Comparison of ENCODE assay signal across 14 cellular contexts in the genomic region with DNA sequence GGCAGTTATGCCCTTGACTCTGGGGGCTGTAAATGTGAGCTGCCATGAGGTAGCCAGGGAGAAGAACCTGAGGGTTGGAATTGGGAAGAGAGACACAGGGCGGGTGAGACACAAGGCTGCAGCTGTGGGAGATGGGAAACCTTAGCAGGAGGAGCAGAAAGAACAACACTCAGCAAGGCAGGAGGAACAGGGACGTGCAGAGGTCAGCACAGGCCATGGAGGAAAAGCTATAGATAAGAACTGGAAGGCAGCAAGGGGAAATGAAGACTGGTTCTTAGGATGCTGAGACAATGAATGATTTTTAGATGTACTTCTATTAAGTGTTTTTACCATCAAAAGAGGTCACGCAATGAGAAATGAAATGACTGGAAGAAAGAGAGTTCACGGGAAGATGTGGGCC.
DNase-seq lines count a peak whose midpoint lies in the region; ATAC-seq and TF ChIP-seq lines count a peak whose summit lies in the region.
"Had no signal": no experiment of that assay in that cellular context is flagged by ENCODE, and none has a peak within 500 bp of the region (broad histone marks: within the 10 kb centered on the region; RNA-seq: fewer than 3 reads in every experiment).

No MANE protein-coding gene starts in this region.

- no peaks in the 10 kb centered on the region for H3K9me2 ChIP-seq in GM23248 (ENCODE audit: insufficient read depth)

- in situ Hi-C loops in GM23248 (cut with MboI), result no loop called here

- intact Hi-C loops in right lobe of liver (cut with DNase I), result no loop called here
- intact Hi-C loops in stomach (cut with DNase I; ENCODE audit: low total_unique reads), result no loop called here

- H3K4me3 ChIP-seq in GM23248 (no peak overlapping the region), right lobe of liver (no peak overlapping the region), stomach (no peak overlapping the region)
- H3K4me3 ChIP-seq: lung, SK-N-MC had no signal

- H3K27ac Mint-ChIP-seq in activated T-helper 17 cell treated with anti-CD3 and anti-CD28 coated beads, Interleukin-2, amount 50 U/mL, for 72 hours, result peak overlapping the region; percentile 8
- H3K27ac Mint-ChIP-seq: WTC11 had no signal

- no peak overlapping the region for H3K4me3 Mint-ChIP-seq in activated T-helper 17 cell treated with anti-CD3 and anti-CD28 coated beads, Interleukin-2, amount 50 U/mL, for 72 hours
- H3K4me3 Mint-ChIP-seq: WTC11 had no signal

- H3K4me1 Mint-ChIP-seq in activated T-helper 17 cell treated with anti-CD3 and anti-CD28 coated beads, Interleukin-2, amount 50 U/mL, for 72 hours, result no peaks in the 10 kb centered on the region
- H3K4me1 Mint-ChIP-seq: WTC11 had no signal

- H3K27ac ChIP-seq in GM23248 (no peak overlapping the region), right lobe of liver (no peak overlapping the region), stomach (peak overlapping the region in 4 of 5 donors; percentile 17 to 69 (median 33))

- no peaks in the 10 kb centered on the region for H3K9me3 Mint-ChIP-seq in activated T-helper 17 cell treated with anti-CD3 and anti-CD28 coated beads, Interleukin-2, amount 50 U/mL, for 72 hours

- H3K27me3 ChIP-seq in GM23248 (replicated peaks; ENCODE audit: insufficient read depth) (no peaks in the 10 kb centered on the region), right lobe of liver (no peaks in the 10 kb centered on the region), stomach (no peaks in the 10 kb centered on the region)

- 97 to 100% methylated on average over 4 of the region's 4 CpGs for WGBS in GM23248 (ENCODE audit: low coverage in 1 of 2, low lambda C conversion rate in 2 of 2, missing lambda C conversion rate in 2 of 2), 2 experiments
- 90% methylated on average over 4 of the region's 4 CpGs for WGBS in right lobe of liver (ENCODE audit: insufficient coverage, low coverage, low lambda C conversion rate, missing lambda C conversion rate)
- WGBS in stomach, 5 donors, result 78 to 94% (median 80%) methylated on average over 4 of the region's 4 CpGs

- no peak for TF ChIP-seq EP300 in stomach (IDR thresholded peaks at IDR 0.05)

- DNase-seq in GM23248 (no peak), right lobe of liver (no peak), stomach (no peak), NAMALWA (ENCODE audit: low spot score) (no peak), NCI-H446 treated with DMSO at 0.1 percent for 48 hours (lab: John Stamatoyannopoulos, UW) (no peak), omental fat pad (ENCODE audit: low spot score) (no peak)
- DNase-seq: activated naive CD4-positive, alpha-beta T cell treated with Interleukin-2 at 50 U/mL for 16 hours; erythroblast; hypothalamus; NCI-H2171 had no signal

- no peak overlapping the region for H3K9ac ChIP-seq in GM23248

- no peak overlapping the region for H2AFZ ChIP-seq in GM23248

- peaks cover 57% of the 10 kb centered on the region for H3K36me3 Mint-ChIP-seq in activated T-helper 17 cell treated with anti-CD3 and anti-CD28 coated beads, Interleukin-2, amount 50 U/mL, for 72 hours (ENCODE audit: low read depth)

- H3K79me2 ChIP-seq in GM23248 (ENCODE audit: insufficient read depth), result no peaks in the 10 kb centered on the region

- H3K9me3 ChIP-seq in GM23248 (ENCODE audit: low read depth), result no peaks in the 10 kb centered on the region
- H3K9me3 ChIP-seq in right lobe of liver, result no peaks in the 10 kb centered on the region
- no peaks in the 10 kb centered on the region for H3K9me3 ChIP-seq in stomach

- peaks cover 33% of the 10 kb centered on the region for H3F3A ChIP-seq in GM23248 (ENCODE audit: insufficient read depth)

- peak overlapping the region; percentile 45 for H3K4me2 ChIP-seq in GM23248 (ENCODE audit: unreplicated experiment)

- no peak for TF ChIP-seq POLR2A in right lobe of liver (IDR thresholded peaks at IDR 0.05)
- TF ChIP-seq POLR2A in stomach (IDR thresholded peaks at IDR 0.05), result no peak

- TF ChIP-seq CTCF in right lobe of liver (IDR thresholded peaks at IDR 0.05) (no peak), stomach (IDR thresholded peaks at IDR 0.05) (no peak), omental fat pad (IDR thresholded peaks at IDR 0.05) (no peak)

- H3K36me3 ChIP-seq in GM23248 (ENCODE audit: low read depth), result peaks cover 48% of the 10 kb centered on the region
- peaks cover 0 to 67% (median 25%) of the 10 kb centered on the region in 4 donors for H3K36me3 ChIP-seq in right lobe of liver
- peaks cover 27 to 89% (median 76%) of the 10 kb centered on the region in 4 donors for H3K36me3 ChIP-seq in stomach

- H4K20me1 ChIP-seq in GM23248 (ENCODE audit: insufficient read depth), result 0 out of 2 replicates have a peak, but pooled peaks cover 2% of the 10 kb centered on the region

- no peaks in the 10 kb centered on the region for H3K27me3 Mint-ChIP-seq in activated T-helper 17 cell treated with anti-CD3 and anti-CD28 coated beads, Interleukin-2, amount 50 U/mL, for 72 hours

- peaks cover 38% of the 10 kb centered on the region for H3K4me1 ChIP-seq in GM23248 (ENCODE audit: insufficient read depth)
- H3K4me1 ChIP-seq in right lobe of liver, result no peaks in the 10 kb centered on the region
- H3K4me1 ChIP-seq in stomach, result peaks cover 0 to 43% (median 9%) of the 10 kb centered on the region in 4 donors

- ATAC-seq in activated T-helper 17 cell treated with anti-CD3 and anti-CD28 coated beads, Interleukin-2, amount 50 U/mL, for 72 hours (replicated peaks), result no peak
- ATAC-seq in right lobe of liver, result peak; percentile 22 to 52 (median 44)
- ATAC-seq in omental fat pad (ENCODE audit: low FRiP score), result no peak
- ATAC-seq: WTC11 had no signal

Comparison
In these comparisons a context has a peak if more than half of its experiments do, and no peak if none do; other contexts are left out.
1. H3K27ac ChIP-seq: peak in stomach (4 of 5); none in GM23248 (single experiment) and right lobe of liver (0 of 3).
2. ATAC-seq: peak in right lobe of liver (4 of 4); none in activated T-helper 17 cell treated with anti-CD3 and anti-CD28 coated beads, Interleukin-2, amount 50 U/mL, for 72 hours (single experiment) and omental fat pad (single experiment).